29 cellular contexts compared by ENCODE assay signal in genomic region chr6:51571168-51571567, GRCh38.
"Had no signal": no experiment of that assay in that cellular context is flagged by ENCODE, and none has a peak within 500 bp of the region (broad histone marks: within the 10 kb centered on the region; RNA-seq: fewer than 3 reads in every experiment).

No MANE protein-coding gene starts in this region.

- H3K27ac ChIP-seq: lower lobe of right lung, neural progenitor cell, neutrophil, parathyroid adenoma, psoas muscle, skin epidermis, stomach, testis, thyroid gland, transverse colon, upper lobe of left lung, vagina had no signal

- H3K9me3 Mint-ChIP-seq: natural killer cell; nephron progenitor cell; stimulated activated naive B cell treated with anti-CD40 and anti-IgM and Interleukin-4, amounts not matched to agents 10 μg/mL and 1 μg/mL and 100 μg/mL, for 72 hours had no signal

- ATAC-seq: left lobe of liver; left ventricle myocardium superior; lower lobe of right lung; natural killer cell; psoas muscle; right cardiac atrium; sciatic nerve; stimulated activated naive B cell treated with anti-CD40 and anti-IgM and Interleukin-4, amounts not matched to agents 10 μg/mL and 1 μg/mL and 100 μg/mL, for 72 hours; stimulated activated naive CD8-positive, alpha-beta T cell treated with anti-CD3 and anti-CD28 coated beads, Interleukin-15, Interleukin-2, amounts not matched to agents 100 U/mL and 50 U/mL, for 24 hours had no signal

- H3K4me2 ChIP-seq: neural progenitor cell had no signal

- H3K27me3 Mint-ChIP-seq: stimulated activated naive B cell treated with anti-CD40 and anti-IgM and Interleukin-4, amounts not matched to agents 10 μg/mL and 1 μg/mL and 100 μg/mL, for 72 hours had no signal

- H3K4me3 Mint-ChIP-seq: mesothelial cell of epicardium; naive B cell; natural killer cell; nephron progenitor cell; neural progenitor cell; stimulated activated naive B cell treated with anti-CD40 and anti-IgM and Interleukin-4, amounts not matched to agents 10 μg/mL and 1 μg/mL and 100 μg/mL, for 72 hours had no signal

- DNase-seq: islet precursor cell; left ventricle myocardium superior; lower lobe of right lung; mesendoderm; naive B cell; natural killer cell; nephron progenitor cell; occipital lobe; psoas muscle; right cardiac atrium; stimulated activated CD4-positive, alpha-beta T cell treated with anti-CD3 and anti-CD28 coated beads, Interleukin-12 subunit alpha, Interleukin-12 subunit beta, amount 100 ng/mL, for 4 hours; stimulated activated CD4-positive, alpha-beta T cell treated with anti-CD3 and anti-CD28 coated beads, Interleukin-15, amount 100 ng/mL, for 24 hours; stimulated activated CD4-positive, alpha-beta T cell treated with anti-CD3 and anti-CD28 coated beads, Interleukin-2, amount 100 ng/mL, for 24 hours; stimulated activated CD4-positive, alpha-beta T cell treated with anti-CD3 and anti-CD28 coated beads, Interleukin-4, amount 100 ng/mL, for 1 hour; stimulated activated naive B cell treated with anti-CD40 and anti-IgM and Interleukin-4, amounts not matched to agents 10 μg/mL and 1 μg/mL and 100 μg/mL, for 72 hours; stimulated activated naive CD8-positive, alpha-beta T cell treated with anti-CD3 and anti-CD28 coated beads, Interleukin-15, Interleukin-2, amounts not matched to agents 100 U/mL and 50 U/mL, for 24 hours; stomach; testis; thyroid gland; transverse colon; upper lobe of left lung had no signal

- H3K4me3 ChIP-seq: lower lobe of right lung, neural progenitor cell, psoas muscle, skin epidermis, stomach, testis, thyroid gland, transverse colon, upper lobe of left lung, vagina had no signal

- H2AFZ ChIP-seq: neural progenitor cell, parathyroid adenoma had no signal

- H3K4me1 Mint-ChIP-seq: mesothelial cell of epicardium; naive B cell; natural killer cell; nephron progenitor cell; stimulated activated naive B cell treated with anti-CD40 and anti-IgM and Interleukin-4, amounts not matched to agents 10 μg/mL and 1 μg/mL and 100 μg/mL, for 72 hours had no signal

- H3K36me3 ChIP-seq: lower lobe of right lung, neural progenitor cell, neutrophil, stomach, thyroid gland, transverse colon, upper lobe of left lung, vagina had no signal

- H3K27me3 ChIP-seq: neural progenitor cell, neutrophil, stomach, testis, thyroid gland, transverse colon, upper lobe of left lung, vagina had no signal

- H3K4me1 ChIP-seq: lower lobe of right lung, parathyroid adenoma, psoas muscle, stomach, testis, thyroid gland, transverse colon, upper lobe of left lung, vagina had no signal

- H3K9ac ChIP-seq: neural progenitor cell, parathyroid adenoma had no signal

- H3K79me2 ChIP-seq: parathyroid adenoma had no signal

- H3K9me3 ChIP-seq: lower lobe of right lung, neutrophil, psoas muscle, stomach, testis, thyroid gland, transverse colon, upper lobe of left lung, vagina had no signal

- H3K27ac Mint-ChIP-seq: mesothelial cell of epicardium; naive B cell; natural killer cell; nephron progenitor cell; neural progenitor cell; stimulated activated naive B cell treated with anti-CD40 and anti-IgM and Interleukin-4, amounts not matched to agents 10 μg/mL and 1 μg/mL and 100 μg/mL, for 72 hours had no signal

- H3K36me3 Mint-ChIP-seq: mesothelial cell of epicardium; naive B cell; natural killer cell; neural progenitor cell; stimulated activated naive B cell treated with anti-CD40 and anti-IgM and Interleukin-4, amounts not matched to agents 10 μg/mL and 1 μg/mL and 100 μg/mL, for 72 hours had no signal
